Comparison of ENCODE assay signal across 8 cellular contexts in genomic region chr2:86719637-86720540, GRCh38. TPM values are rescaled to one million over a fixed set of nuclear protein-coding genes. Genes with fewer than 3 reads are reported as not detected.
DNase-seq lines count a peak whose midpoint lies in the region; ATAC-seq and TF ChIP-seq lines count a peak whose summit lies in the region.
"Not testable (repeated sequence)": the region's sequence is repeated elsewhere in the genome, so short reads cannot be mapped to it uniquely, and the experiment has no call there.

A gene with protein sequence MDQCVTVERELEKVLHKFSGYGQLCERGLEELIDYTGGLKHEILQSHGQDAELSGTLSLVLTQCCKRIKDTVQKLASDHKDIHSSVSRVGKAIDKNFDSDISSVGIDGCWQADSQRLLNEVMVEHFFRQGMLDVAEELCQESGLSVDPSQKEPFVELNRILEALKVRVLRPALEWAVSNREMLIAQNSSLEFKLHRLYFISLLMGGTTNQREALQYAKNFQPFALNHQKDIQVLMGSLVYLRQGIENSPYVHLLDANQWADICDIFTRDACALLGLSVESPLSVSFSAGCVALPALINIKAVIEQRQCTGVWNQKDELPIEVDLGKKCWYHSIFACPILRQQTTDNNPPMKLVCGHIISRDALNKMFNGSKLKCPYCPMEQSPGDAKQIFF (plus strand): TSS chr2:86720291. CDS start chr2:86720668, 377 bp downstream.

- 0% methylated on average over 1 to 89 of the region's 95 CpGs for WGBS in spleen, 5 donors

- intact Hi-C loops in spleen (cut with DNase I; ENCODE audit: low total_unique reads) = not testable (repeated sequence)

- H3K36me3 ChIP-seq in spleen = not testable (repeated sequence)

- H3K9me3 ChIP-seq in spleen = not testable (repeated sequence)

- not testable (repeated sequence) for H3K27me3 ChIP-seq in spleen (replicated peaks in 1 of 7)

- TF ChIP-seq POLR2A in spleen (IDR thresholded peaks at IDR 0.05) = peak in 2 of 3 donors; percentile 78 to 82

- peak in 4 of 11 experiments; percentile 16 to 44 (median 24) for TF ChIP-seq CTCF in spleen (IDR thresholded peaks at IDR 0.05 in 8 of 11, conservative IDR thresholded peaks at IDR 0.05 in 3 of 11)

- peaks cover 0 to 10% (median 2%) of the 10 kb centered on the region in 6 donors for H3K4me1 ChIP-seq in spleen

- H3K4me3 ChIP-seq in spleen = peak within 1 kb of the TSS; percentile 56 to 77 (median 64)

- DNase-seq in AG08395 (ENCODE audit: low spot score) (peak; percentile 31), NCI-H460 (ENCODE audit: extremely low read depth, low read depth) (peak; percentile 74), cerebellum (ENCODE audit: low spot score) (peak; percentile 63), islet precursor cell (peak; percentile 87), spleen (peak; percentile 98)
- peak; percentile 85 to 89 for DNase-seq in activated CD4-positive, alpha-beta T cell treated with anti-CD3 and anti-CD28 coated beads for 24 hours (ENCODE audit: low read depth in 2 of 2)

- H3K27ac ChIP-seq in spleen = peak within 1 kb of the TSS; percentile 83 to 96 (median 92)

- peak; percentile 95 for ATAC-seq in GM18907 (IDR thresholded peaks at IDR 0.05; ENCODE audit: unreplicated experiment)
- ATAC-seq in HG03159 (IDR thresholded peaks at IDR 0.05; ENCODE audit: unreplicated experiment) = peak; percentile 89

RNA-seq across cellular contexts. Expression of the gene that starts here (rescaled TPM):
- total RNA-seq in NCI-H460 (2014; rRNA removed; shearing (Covaris generic)) = 53.9 and 59.2 TPM in 2 replicates
- polyA plus RNA-seq in NCI-H460 (2014; cell fraction: nucleus; rRNA removed) = 14.8 and 19.2 TPM in 2 replicates
- 45.8 TPM for total RNA-seq in cerebellum
- 10 to 100 TPM; 25.4 to 56.5 (median 37.5) TPM for total RNA-seq in spleen
- polyA plus RNA-seq in spleen = 10 to 100 TPM in 1 of 3 donors, 1 to 10 TPM in 2; 6.0 to 11.6 (median 9.8) TPM

Comparison
In these comparisons a context has a peak if more than half of its experiments do, and no peak if none do; other contexts are left out.
1. Peak in every context shown above with its lines: DNase-seq, ATAC-seq, H3K4me3 ChIP-seq and H3K27ac ChIP-seq.
2. DNase-seq: peak in every context shown above with its lines; median percentile 98 in spleen; 87 in activated CD4-positive, alpha-beta T cell treated with anti-CD3 and anti-CD28 coated beads for 24 hours; 87 in islet precursor cell; 74 in NCI-H460; 63 in cerebellum; 31 in AG08395.